Comparison of ENCODE assay signal across 8 cellular contexts in the genomic region with DNA sequence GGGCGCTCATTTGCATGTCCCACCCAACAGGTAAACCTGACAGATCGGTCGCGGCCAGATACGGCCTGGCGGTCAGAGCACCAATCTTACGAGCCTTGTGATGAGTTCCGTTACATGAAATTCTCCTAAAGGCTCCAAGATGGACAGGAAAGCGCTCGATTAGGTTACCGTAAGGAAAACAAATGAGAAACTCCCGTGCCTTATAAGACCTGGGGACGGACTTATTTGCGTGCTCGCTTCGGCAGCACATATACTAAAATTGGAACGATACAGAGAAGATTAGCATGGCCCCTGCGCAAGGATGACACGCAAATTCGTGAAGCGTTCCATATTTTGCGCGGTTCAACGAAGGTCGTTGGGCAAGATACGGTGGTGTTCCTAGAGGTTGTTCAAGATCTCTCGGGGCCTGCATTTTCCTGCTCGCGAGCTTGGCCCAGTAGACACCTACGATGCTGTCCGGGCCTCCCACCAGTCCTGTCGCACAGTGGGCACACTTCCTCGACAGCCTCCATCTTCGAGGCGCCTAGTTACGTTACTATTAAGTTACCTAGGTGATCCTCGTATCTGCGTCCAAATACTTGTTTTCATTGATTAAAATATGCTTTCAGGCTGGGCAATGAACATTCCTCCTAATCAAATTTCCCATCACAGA. TPM values are rescaled to one million over a fixed set of nuclear protein-coding genes. Genes with fewer than 3 reads are reported as not detected.
DNase-seq lines count a peak whose midpoint lies in the region; ATAC-seq lines count a peak whose summit lies in the region.

A gene (plus strand): TSS at position 230 of the 652 bp plus-strand sequence.

- DNase-seq in activated CD4-positive, alpha-beta T cell treated with anti-CD3 and anti-CD28 coated beads for 36 hours: peak; percentile 40
- DNase-seq in activated CD4-positive, alpha-beta T cell treated with anti-CD3 and anti-CD28 coated beads for 1 hour: no peak
- DNase-seq in NT2/D1 (ENCODE audit: low read depth, low spot score) (no peak), amniotic epithelial cell (ENCODE audit: low read depth) (peak; percentile 44), iPS DF 6.9 (ENCODE audit: low read depth, low spot score) (no peak)

- H3K9me3 Mint-ChIP-seq in activated CD4-positive, alpha-beta T cell treated with anti-CD3 and anti-CD28 coated beads for 36 hours (ENCODE audit: low read depth): no peaks in the 10 kb centered on the region

- peak within 1 kb of the TSS; percentile 97 for H3K4me2 ChIP-seq in skeletal muscle satellite cell (ENCODE audit: low read length)

- peak within 1 kb of the TSS; percentile 100 for H3K27ac Mint-ChIP-seq in activated CD4-positive, alpha-beta T cell treated with anti-CD3 and anti-CD28 coated beads for 36 hours

- no peak within 1 kb of the TSS for H3K27ac ChIP-seq in iPS DF 6.9 (ENCODE audit: low read length)

- ATAC-seq in activated CD4-positive, alpha-beta T cell treated with anti-CD3 and anti-CD28 coated beads for 36 hours: no peak
- ATAC-seq in GM19324 (IDR thresholded peaks at IDR 0.05; ENCODE audit: low FRiP score, unreplicated experiment) (no peak), HG03097 (IDR thresholded peaks at IDR 0.05; ENCODE audit: low FRiP score, unreplicated experiment) (no peak)

- H3K27me3 Mint-ChIP-seq in activated CD4-positive, alpha-beta T cell treated with anti-CD3 and anti-CD28 coated beads for 36 hours: peaks cover 3% of the 10 kb centered on the region

- H3K9me3 ChIP-seq in NT2/D1 (ENCODE audit: insufficient read depth, low read length): no peaks in the 10 kb centered on the region
- no peaks in the 10 kb centered on the region for H3K9me3 ChIP-seq in iPS DF 6.9 (ENCODE audit: control insufficient read depth, insufficient read depth, low read length)
- no peaks in the 10 kb centered on the region for H3K9me3 ChIP-seq in skeletal muscle satellite cell (replicated peaks; ENCODE audit: low read length)

- H3K4me3 ChIP-seq in NT2/D1 (ENCODE audit: insufficient read length, low read depth): peak within 1 kb of the TSS; percentile 85
- H3K4me3 ChIP-seq in iPS DF 6.9 (ENCODE audit: low read length): peak within 1 kb of the TSS; percentile 88
- H3K4me3 ChIP-seq in skeletal muscle satellite cell (ENCODE audit: low read length): peak within 1 kb of the TSS; percentile 71

- peak within 1 kb of the TSS; percentile 87 for H3K4me3 Mint-ChIP-seq in activated CD4-positive, alpha-beta T cell treated with anti-CD3 and anti-CD28 coated beads for 36 hours

- H3K36me3 ChIP-seq in NT2/D1 (ENCODE audit: insufficient read depth, insufficient read length, low read length): no peaks in the 10 kb centered on the region
- H3K36me3 ChIP-seq in iPS DF 6.9 (ENCODE audit: control insufficient read depth, insufficient read depth, low read length): no peaks in the 10 kb centered on the region
- H3K36me3 ChIP-seq in skeletal muscle satellite cell (ENCODE audit: insufficient read depth, low read length): no peaks in the 10 kb centered on the region

- POLR2A ChIA-PET in activated CD4-positive, alpha-beta T cell treated with anti-CD3 and anti-CD28 coated beads for 36 hours (lab: Charles Lee): interaction anchor here (0.8 kb wide), 1 partner anchor 125 kb away, joined by 3 read pairs; a partner anchor contains a TSS

- peaks cover 25% of the 10 kb centered on the region for H3K27me3 ChIP-seq in NT2/D1 (ENCODE audit: insufficient read depth, insufficient read length)
- H3K27me3 ChIP-seq in iPS DF 6.9 (ENCODE audit: control insufficient read depth, insufficient read depth, low read length): no peaks in the 10 kb centered on the region
- H3K27me3 ChIP-seq in skeletal muscle satellite cell (ENCODE audit: control insufficient read depth, insufficient read depth, low read length): peaks cover 5% of the 10 kb centered on the region

- H3K9ac ChIP-seq in NT2/D1 (ENCODE audit: insufficient read length, low read depth) (peak within 1 kb of the TSS; percentile 74), skeletal muscle satellite cell (ENCODE audit: low read depth, low read length) (peak within 1 kb of the TSS; percentile 63)

- no CpG with 5 or more reads among the region's 38 CpGs for WGBS in iPS DF 6.9 (ENCODE audit: insufficient coverage, insufficient read length)

- CTCF ChIA-PET in activated CD4-positive, alpha-beta T cell treated with anti-CD3 and anti-CD28 coated beads for 36 hours (lab: Charles Lee): interaction anchor here (1.0 to 1.5 kb wide), 2 partner anchors 124 to 125 kb away, joined by 3 to 5 read pairs; a partner anchor contains a TSS

- H3K36me3 Mint-ChIP-seq in activated CD4-positive, alpha-beta T cell treated with anti-CD3 and anti-CD28 coated beads for 36 hours (ENCODE audit: low read depth): peaks cover 4% of the 10 kb centered on the region

- peaks cover 56% of the 10 kb centered on the region for H3K4me1 Mint-ChIP-seq in activated CD4-positive, alpha-beta T cell treated with anti-CD3 and anti-CD28 coated beads for 36 hours

- intact Hi-C loops in activated CD4-positive, alpha-beta T cell treated with anti-CD3 and anti-CD28 coated beads for 36 hours (cut with DNase I, micrococcal nuclease): loop anchor here (2.0 to 10.0 kb wide), 9 partner anchors 50 to 1579 kb away; a partner anchor contains a TSS

- H3K4me1 ChIP-seq in NT2/D1 (ENCODE audit: insufficient read depth, insufficient read length) (no peaks in the 10 kb centered on the region), iPS DF 6.9 (ENCODE audit: control insufficient read depth, insufficient read depth, low read length) (no peaks in the 10 kb centered on the region), skeletal muscle satellite cell (ENCODE audit: control insufficient read depth, insufficient read depth, low read length) (peaks cover 22% of the 10 kb centered on the region)

RNA-seq across cellular contexts. Expression of the gene that starts here (rescaled TPM):
- not detected for total RNA-seq in activated CD4-positive, alpha-beta T cell treated with anti-CD3 and anti-CD28 coated beads for 36 hours
- not detected in 2 replicates for total RNA-seq in skeletal muscle satellite cell (2012; rRNA removed)

Comparison
In these comparisons a context has a peak if more than half of its experiments do, and no peak if none do; other contexts are left out.
1. Peak in DNase-seq in activated CD4-positive, alpha-beta T cell treated with anti-CD3 and anti-CD28 coated beads for 36 hours; RNA of the gene not detected or under 1 TPM.